9 cellular contexts compared by ENCODE assay signal in genomic region chr2:62194558-62195420, GRCh38. TPM values are rescaled to one million over a fixed set of nuclear protein-coding genes. Genes with fewer than 3 reads are reported as not detected.
DNase-seq lines count a peak whose midpoint lies in the region; ATAC-seq and TF ChIP-seq lines count a peak whose summit lies in the region.
"Had no signal": no experiment of that assay in that cellular context is flagged by ENCODE, and none has a peak within 500 bp of the region (broad histone marks: within the 10 kb centered on the region; RNA-seq: fewer than 3 reads in every experiment).

No MANE protein-coding gene starts in this region.

- H3K4me1 ChIP-seq in OCI-LY1 (ENCODE audit: insufficient read depth, low read length, severe bottlenecking): peaks cover 52% of the 10 kb centered on the region
- no peaks in the 10 kb centered on the region for H3K4me1 ChIP-seq in endodermal cell (ENCODE audit: control insufficient read depth, insufficient read depth, low read length)

- H3K9ac ChIP-seq in OCI-LY1 (ENCODE audit: low read length) (peak overlapping the region; percentile 73), endodermal cell (ENCODE audit: extremely low read depth, low read length, poor library complexity, severe bottlenecking) (no peak overlapping the region)

- ATAC-seq in GM19023 (IDR thresholded peaks at IDR 0.05; ENCODE audit: unreplicated experiment) (no peak), GM18511 (IDR thresholded peaks at IDR 0.05; ENCODE audit: unreplicated experiment) (no peak)

- DNase-seq in AG10803 (ENCODE audit: low read depth) (no peak), endodermal cell (peak; percentile 64), NCI-H2107 treated with DMSO at 0.1 percent for 48 hours (lab: John Stamatoyannopoulos, UW; ENCODE audit: unreplicated experiment) (no peak), GM13976 (ENCODE audit: low spot score) (no peak)
- DNase-seq: central memory CD4-positive, alpha-beta T cell had no signal

- H3K4me1 Mint-ChIP-seq in endodermal cell (peaks cover 26% of the 10 kb centered on the region), nephron (peaks cover 17% of the 10 kb centered on the region)

- H3K36me3 ChIP-seq in OCI-LY1 (ENCODE audit: insufficient read depth, low read length) (peaks cover 11% of the 10 kb centered on the region; the same call in 1 of the 2 replicates), endodermal cell (ENCODE audit: control insufficient read depth, insufficient read depth, low read length) (peaks cover 6% of the 10 kb centered on the region)

- 94 to 97% methylated on average over 38 to 51 of the region's 51 CpGs for WGBS in endodermal cell (ENCODE audit: insufficient coverage in 1 of 2, insufficient read length in 1 of 2), 2 experiments

- peaks cover 35% of the 10 kb centered on the region for H3K79me2 ChIP-seq in OCI-LY1 (ENCODE audit: insufficient read depth, low read length)

- H3K9me3 Mint-ChIP-seq in endodermal cell (peaks cover 7% of the 10 kb centered on the region), nephron (no peaks in the 10 kb centered on the region)

- H3K4me2 ChIP-seq in OCI-LY1 (ENCODE audit: low read length): peak overlapping the region; percentile 98

- no peaks in the 10 kb centered on the region for H3K27me3 ChIP-seq in OCI-LY1 (ENCODE audit: insufficient read depth, low read length)
- no peaks in the 10 kb centered on the region for H3K27me3 ChIP-seq in endodermal cell (ENCODE audit: control insufficient read depth, insufficient read depth, low read length, poor library complexity, severe bottlenecking)

- H3K27me3 Mint-ChIP-seq in endodermal cell (ENCODE audit: insufficient read depth): peaks cover 7% of the 10 kb centered on the region
- H3K27me3 Mint-ChIP-seq in nephron (ENCODE audit: low read depth): peaks cover 20% of the 10 kb centered on the region

- H3K36me3 Mint-ChIP-seq in endodermal cell (ENCODE audit: low read depth) (peaks cover 8% of the 10 kb centered on the region), nephron (ENCODE audit: low read depth) (no peaks in the 10 kb centered on the region)

- in situ Hi-C loops in GM13976 (cut with MboI; ENCODE audit: low sequenced_read_pairs, unreplicated experiment): no loop called here

- H3K27ac Mint-ChIP-seq in endodermal cell: peak overlapping the region; percentile 48
- peak overlapping the region in 1 of 3 experiments; percentile 42 for H3K27ac Mint-ChIP-seq in nephron

- H3K9me2 ChIP-seq in OCI-LY1 (ENCODE audit: low read depth, low read length): no peaks in the 10 kb centered on the region

- H3K4me3 ChIP-seq in AG10803 (ENCODE audit: low read length) (peak overlapping the region; percentile 91), OCI-LY1 (ENCODE audit: low read depth, low read length, poor library complexity, severe bottlenecking) (peak overlapping the region; percentile 99), endodermal cell (ENCODE audit: low read length) (peak overlapping the region; percentile 75)

- H3F3A ChIP-seq in OCI-LY1 (ENCODE audit: insufficient read depth, low read length): no peaks in the 10 kb centered on the region

- TF ChIP-seq CTCF in AG10803 (conservative IDR thresholded peaks at IDR 0.05; ENCODE audit: low read length) (no peak), OCI-LY1 (IDR thresholded peaks at IDR 0.05; ENCODE audit: low read length) (no peak), endodermal cell (conservative IDR thresholded peaks at IDR 0.05) (no peak), nephron (IDR thresholded peaks at IDR 0.05; ENCODE audit: unreplicated experiment in 3 of 3) (no peak), GM13976 (IDR thresholded peaks at IDR 0.05; ENCODE audit: borderline replicate concordance, control extremely low read depth, extremely low read depth, insufficient read depth, missing control alignments) (no peak)

- peak overlapping the region; percentile 92 for H3K4me3 Mint-ChIP-seq in endodermal cell
- peak overlapping the region; percentile 77 to 86 (median 83) for H3K4me3 Mint-ChIP-seq in nephron

- no peaks in the 10 kb centered on the region for H4K20me1 ChIP-seq in OCI-LY1 (ENCODE audit: insufficient read depth, low read length)

- H3K9me3 ChIP-seq in OCI-LY1 (ENCODE audit: low read length): no peaks in the 10 kb centered on the region
- peaks cover 8% of the 10 kb centered on the region for H3K9me3 ChIP-seq in endodermal cell (ENCODE audit: control insufficient read depth, low read length)

- peak overlapping the region; percentile 74 for H3K27ac ChIP-seq in OCI-LY1 (ENCODE audit: low read depth, low read length, poor library complexity, severe bottlenecking)
- no peak overlapping the region for H3K27ac ChIP-seq in endodermal cell (ENCODE audit: low read depth, low read length)

- H2AFZ ChIP-seq in OCI-LY1 (ENCODE audit: low read length): no peak overlapping the region

RNA-seq across cellular contexts. Expression of gene B3GNT2, which starts 1.1 kb away (rescaled TPM):
- 10 to 100 TPM; 38.7 to 59.2 TPM for total RNA-seq in endodermal cell
- 19.3 TPM for polyA plus RNA-seq in endodermal cell (2013, experiment 1 of 2)
- polyA plus RNA-seq in endodermal cell (2013, experiment 2 of 2): 21.8 TPM
